10 cellular contexts compared by ENCODE assay signal in the genomic region with DNA sequence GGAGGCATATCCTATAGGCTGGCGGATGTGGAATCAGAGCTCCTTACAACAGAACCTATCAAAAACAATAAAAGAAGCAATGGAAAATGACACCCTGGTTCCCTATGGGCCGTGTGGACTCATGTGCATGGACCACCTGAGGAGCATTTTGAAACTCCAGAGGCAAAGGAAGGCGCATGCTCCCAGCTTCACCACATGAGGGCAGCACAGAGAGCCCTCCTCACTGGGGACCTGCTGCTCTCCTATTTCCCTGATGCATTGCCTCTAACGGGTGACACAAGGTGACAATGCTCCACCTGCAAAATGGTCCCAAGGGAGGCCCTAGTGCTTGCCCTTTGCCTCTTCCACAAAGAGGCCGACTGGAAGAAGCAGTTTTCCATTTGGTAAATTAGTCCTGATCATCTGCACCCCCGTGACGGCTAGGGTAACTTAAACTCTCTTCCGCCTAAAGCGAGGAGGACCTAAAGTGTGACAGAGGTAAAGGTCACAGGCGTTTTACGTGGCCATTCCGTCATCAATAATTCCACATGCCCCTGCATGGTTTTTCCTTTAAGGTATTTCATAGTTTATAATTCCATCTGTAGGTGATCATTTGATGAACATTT.
DNase-seq lines count a peak whose midpoint lies in the region; ATAC-seq lines count a peak whose summit lies in the region.
"Had no signal": no experiment of that assay in that cellular context is flagged by ENCODE, and none has a peak within 500 bp of the region (broad histone marks: within the 10 kb centered on the region; RNA-seq: fewer than 3 reads in every experiment).

No MANE protein-coding gene starts in this region.

- DNase-seq in NCI-H1417 (lab: John Stamatoyannopoulos, UW) = peak in 2 of 3 experiments; percentile 9 to 16
- DNase-seq in NCI-H1417 treated with DMSO at 0.1 percent for 48 hours (lab: John Stamatoyannopoulos, UW) = no peak
- DNase-seq in Jurkat, Clone E6-1 (ENCODE audit: low read depth, low spot score) = peak; percentile 28
- peak; percentile 28 for DNase-seq in T-helper 9 cell
- DNase-seq in dermis microvascular lymphatic vessel endothelial cell (ENCODE audit: low read depth in 2 of 2) = peak; percentile 10 to 42
- peak in 7 of 10 donors; percentile 3 to 35 (median 18) for DNase-seq in naive thymus-derived CD8-positive, alpha-beta T cell
- DNase-seq in central memory CD4-positive, alpha-beta T cell = no peak

- H3K4me3 ChIP-seq in Jurkat, Clone E6-1 (ENCODE audit: low read length) = no peak overlapping the region
- H3K4me3 ChIP-seq: BLaER1 treated with 17β-estradiol and CSF1 and Interleukin-3, amounts not matched to agents 10 nM and 100 nM had no signal

- peaks cover 0 to 5% (median 0%) of the 10 kb centered on the region in 4 donors for H3K4me1 Mint-ChIP-seq in naive thymus-derived CD8-positive, alpha-beta T cell

- H3K9me3 Mint-ChIP-seq in naive thymus-derived CD8-positive, alpha-beta T cell = no peaks in the 10 kb centered on the region

- H3K27me3 Mint-ChIP-seq in naive thymus-derived CD8-positive, alpha-beta T cell = peaks cover 0 to 9% (median 4%) of the 10 kb centered on the region in 5 donors
- H3K27me3 Mint-ChIP-seq: activated naive CD8-positive, alpha-beta T cell had no signal

- peak; percentile 85 for ATAC-seq in GM21529 (IDR thresholded peaks at IDR 0.05; ENCODE audit: unreplicated experiment)
- peak in 1 of 2 donors; percentile 36 for ATAC-seq in naive thymus-derived CD8-positive, alpha-beta T cell

- H3K4me3 Mint-ChIP-seq in naive thymus-derived CD8-positive, alpha-beta T cell = no peak overlapping the region
- H3K4me3 Mint-ChIP-seq: activated naive CD8-positive, alpha-beta T cell had no signal

- POLR2A ChIA-PET in naive thymus-derived CD8-positive, alpha-beta T cell (lab: Charles Lee) = no interaction called here

- H3K36me3 Mint-ChIP-seq in naive thymus-derived CD8-positive, alpha-beta T cell = no peaks in the 10 kb centered on the region
- H3K36me3 Mint-ChIP-seq: activated naive CD8-positive, alpha-beta T cell had no signal

- no peak overlapping the region for H3K27ac Mint-ChIP-seq in naive thymus-derived CD8-positive, alpha-beta T cell
- H3K27ac Mint-ChIP-seq: activated naive CD8-positive, alpha-beta T cell had no signal

Comparison
In these comparisons a context has a peak if more than half of its experiments do, and no peak if none do; other contexts are left out.
1. DNase-seq: peak in NCI-H1417 (2 of 3), Jurkat, Clone E6-1 (single experiment), T-helper 9 cell (single experiment), dermis microvascular lymphatic vessel endothelial cell (2 of 2) and naive thymus-derived CD8-positive, alpha-beta T cell (7 of 10); none in NCI-H1417 treated with DMSO at 0.1 percent for 48 hours (single experiment) and central memory CD4-positive, alpha-beta T cell (single experiment).